1 cellular context compared by ENCODE assay signal in genomic region chr1:10032287-10032589, GRCh38.
TF ChIP-seq lines count a peak whose summit lies in the region.

No MANE protein-coding gene starts in this region.

TF ChIP-seq in SK-N-SH treated with all-trans-retinoic acid at 6 μM for 48 hours, 23 proteins besides CTCF, POLR2A, EP300 and RAD21 (continued from another document):
- TF ChIP-seq TSHZ2 (CRISPR knock-in tag; IDR thresholded peaks at IDR 0.05): no peak
- TF ChIP-seq RARB (CRISPR knock-in tag; IDR thresholded peaks at IDR 0.05): no peak
- TF ChIP-seq PPARA (CRISPR knock-in tag; IDR thresholded peaks at IDR 0.05; ENCODE audit: borderline replicate concordance): no peak
- TF ChIP-seq TCF4 (CRISPR knock-in tag; IDR thresholded peaks at IDR 0.05; ENCODE audit: borderline replicate concordance): no peak
- TF ChIP-seq CSRNP3 (CRISPR knock-in tag; IDR thresholded peaks at IDR 0.05): no peak
- TF ChIP-seq ZFP3 (CRISPR knock-in tag; IDR thresholded peaks at IDR 0.05): no peak
- TF ChIP-seq ZNF565 (CRISPR knock-in tag; conservative IDR thresholded peaks at IDR 0.05; ENCODE audit: low read depth): no peak
- TF ChIP-seq ISL1 (CRISPR knock-in tag; IDR thresholded peaks at IDR 0.05): no peak
